ENCODE assay signal across 1 cellular context in genomic region chr9:106731910-106732309, GRCh38.
TF ChIP-seq lines count a peak whose summit lies in the region.

No MANE protein-coding gene starts in this region.

TF ChIP-seq in HepG2, 621 proteins besides CTCF, POLR2A, EP300 and RAD21 (continued from another document):
- TF ChIP-seq CHD2 (IDR thresholded peaks at IDR 0.05; ENCODE audit: low read depth, low read length): no peak
- TF ChIP-seq ATF3 (CRISPR knock-in tag; IDR thresholded peaks at IDR 0.05): no peak
